In genomic region chr2:65232636-65233035, GRCh38 we compare ENCODE assay signal across 8 cellular contexts. TPM values are rescaled to one million over a fixed set of nuclear protein-coding genes. Genes with fewer than 3 reads are reported as not detected.
DNase-seq lines count a peak whose midpoint lies in the region; TF ChIP-seq lines count a peak whose summit lies in the region.

No MANE protein-coding gene starts in this region.

- in situ Hi-C loops in GM13977 (cut with MboI; ENCODE audit: low pct_unique_long_range_greater_than_20kb, low sequenced_read_pairs, unreplicated experiment) (no loop called here), brain microvascular endothelial cell (cut with HindIII; ENCODE audit: low pct_ligation_motif_present, low sequenced_read_pairs) (no loop called here)

- no peak for TF ChIP-seq CTCF in GM13977 (IDR thresholded peaks at IDR 0.05; ENCODE audit: extremely low read depth, insufficient read depth, missing control alignments)
- TF ChIP-seq CTCF in brain microvascular endothelial cell (IDR thresholded peaks at IDR 0.05; ENCODE audit: low read depth, low read length, missing control alignments), result no peak
- no peak for TF ChIP-seq CTCF in BE2C (IDR thresholded peaks at IDR 0.05; ENCODE audit: low read depth, low read length)
- no peak for TF ChIP-seq CTCF in prostate gland (IDR thresholded peaks at IDR 0.05)

- H3K4me3 ChIP-seq in brain microvascular endothelial cell (ENCODE audit: low read depth, low read length), result no peak overlapping the region
- H3K4me3 ChIP-seq in BE2C (ENCODE audit: low read depth, low read length), result no peak overlapping the region
- no peak overlapping the region for H3K4me3 ChIP-seq in prostate gland

- H3K9me3 ChIP-seq in BE2C (no peaks in the 10 kb centered on the region), prostate gland (no peaks in the 10 kb centered on the region)

- WGBS in prostate gland, result 77% methylated on average over 2 of the region's 2 CpGs

- no peak for TF ChIP-seq POLR2A in prostate gland (IDR thresholded peaks at IDR 0.05)

- intact Hi-C loops in prostate gland (cut with DNase I), result no loop called here

- H3K36me3 ChIP-seq in brain microvascular endothelial cell (replicated peaks) (peaks cover 25% of the 10 kb centered on the region), BE2C (no peaks in the 10 kb centered on the region), prostate gland (no peaks in the 10 kb centered on the region)

- H3K4me1 ChIP-seq in BE2C, result no peaks in the 10 kb centered on the region; the same call in 1 of the 2 replicates
- peaks cover 4% of the 10 kb centered on the region for H3K4me1 ChIP-seq in prostate gland (replicated peaks)

- H3K27ac ChIP-seq in brain microvascular endothelial cell (peak overlapping the region; percentile 93), prostate gland (no peak overlapping the region)

- H3K27me3 ChIP-seq in brain microvascular endothelial cell (replicated peaks), result no peaks in the 10 kb centered on the region
- no peaks in the 10 kb centered on the region for H3K27me3 ChIP-seq in BE2C
- no peaks in the 10 kb centered on the region for H3K27me3 ChIP-seq in prostate gland (replicated peaks; ENCODE audit: insufficient read depth)

- peak; percentile 43 for DNase-seq in GM13977 (ENCODE audit: low spot score)
- peak; percentile 81 for DNase-seq in MV-4-11 (lab: John Stamatoyannopoulos, UW)
- DNase-seq in brain microvascular endothelial cell, result no peak
- peak; percentile 71 for DNase-seq in renal cortical epithelial cell (ENCODE audit: low read depth)
- DNase-seq in NCI-H2171 (lab: John Stamatoyannopoulos, UW), result no peak
- no peak for DNase-seq in BE2C
- DNase-seq in prostate gland (ENCODE audit: low spot score), result no peak
- DNase-seq in C1 segment of cervical spinal cord (lab: John Stamatoyannopoulos, UW), result no peak

RNA-seq across cellular contexts. Expression of gene ACTR2, which starts 5.0 kb away (rescaled TPM):
- total RNA-seq in renal cortical epithelial cell (147 and 222 TPM in 2 replicates), prostate gland (10 to 100 TPM; 54.8 to 69.2 TPM)
- polyA plus RNA-seq in BE2C (2012; ENCODE audit: insufficient read depth, insufficient read length, low read depth), result 101 TPM

Comparison
In these comparisons a context has a peak if more than half of its experiments do, and no peak if none do; other contexts are left out.
1. DNase-seq: peak in GM13977 (single experiment), MV-4-11 (single experiment) and renal cortical epithelial cell (single experiment); none in brain microvascular endothelial cell (single experiment), NCI-H2171 (single experiment), BE2C (single experiment), prostate gland (single experiment) and C1 segment of cervical spinal cord (0 of 14).